In the genomic region with DNA sequence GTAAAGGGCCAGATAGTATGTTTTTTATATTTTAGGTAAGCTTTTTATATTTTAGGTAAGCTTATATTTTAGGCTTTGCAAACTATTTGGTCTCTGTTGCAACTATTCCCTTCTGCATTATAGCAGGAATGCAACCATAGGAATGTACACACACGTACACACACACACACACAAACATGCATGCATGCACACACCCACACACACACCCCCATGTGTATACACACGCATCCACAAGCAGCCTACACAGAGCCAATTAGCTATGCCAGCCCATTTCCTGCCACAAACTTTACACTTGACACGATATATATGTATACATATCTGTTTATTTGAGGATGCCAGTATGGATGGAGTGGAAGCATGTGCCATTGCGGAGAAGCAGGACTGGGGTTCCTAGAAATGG, we compare ENCODE assay signal across 9 cellular contexts. TPM values are rescaled to one million over a fixed set of nuclear protein-coding genes. Genes with fewer than 3 reads are reported as not detected.
"Had no signal": no experiment of that assay in that cellular context is flagged by ENCODE, and none has a peak within 500 bp of the region (broad histone marks: within the 10 kb centered on the region; RNA-seq: fewer than 3 reads in every experiment).

No MANE protein-coding gene starts in this region.

- H3K4me3 ChIP-seq: GM23248, K562 had no signal

- H3K27ac ChIP-seq: GM23248, HL-60 had no signal

- ATAC-seq: K562 had no signal

- H3K4me3 Mint-ChIP-seq: H9, HFFc6 had no signal

- DNase-seq: GM23248, GOT3, H9, HCEC 1CT, HFFc6, IMR-90 had no signal

- H3K9me3 Mint-ChIP-seq: HFFc6 had no signal

- H3K27ac Mint-ChIP-seq: H9, HFFc6 had no signal

RNA-seq across cellular contexts. Expression of a gene that starts 7.5 kb away (rescaled TPM):
- total RNA-seq: H4 had no signal
